ENCODE assay signal across 8 cellular contexts in the genomic region with DNA sequence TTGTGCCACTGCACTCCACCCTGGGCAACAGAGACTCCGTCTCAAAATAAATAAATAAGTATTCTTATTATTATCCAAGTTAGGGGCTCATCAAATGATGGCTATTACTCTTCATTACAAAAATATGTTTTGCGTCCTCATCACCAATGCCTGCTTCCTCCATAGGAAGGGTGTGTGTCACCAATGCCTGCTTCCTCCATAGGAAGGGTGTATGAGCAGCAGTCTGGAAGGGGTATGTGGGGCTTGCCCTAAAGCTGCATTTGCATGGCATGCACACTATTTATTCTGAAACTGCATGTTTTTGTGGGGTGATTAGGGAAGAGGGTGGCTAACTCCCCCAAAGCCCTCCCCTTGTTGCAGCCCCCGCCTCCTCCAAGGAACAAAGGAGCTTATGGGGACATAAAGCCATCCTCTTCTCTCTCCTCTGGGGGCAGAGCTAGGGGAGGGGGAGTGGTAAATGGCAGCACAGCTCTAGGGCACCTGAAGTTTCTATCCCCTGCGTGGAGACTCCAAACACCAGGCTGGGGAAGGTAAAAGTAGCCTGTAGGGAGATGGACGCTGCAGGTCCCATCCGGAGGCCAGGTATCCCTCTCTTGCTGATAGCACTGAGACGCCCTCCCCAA. TPM values are rescaled to one million over a fixed set of nuclear protein-coding genes. Genes with fewer than 3 reads are reported as not detected.
DNase-seq lines count a peak whose midpoint lies in the region; TF ChIP-seq lines count a peak whose summit lies in the region.

No MANE protein-coding gene starts in this region.

- H3K9me3 Mint-ChIP-seq in CD14-positive monocyte (peaks cover 0 to 3% (median 0%) of the 10 kb centered on the region in 7 donors), IgD-negative memory B cell (no peaks in the 10 kb centered on the region)
- H3K9me3 Mint-ChIP-seq in activated T-helper 2 cell treated with anti-CD3 and anti-CD28 coated beads, Interferon-gamma antibody, Interleukin-2, Interleukin-4, amounts not matched to agents 10 μg/mL and 5 μg/mL and 100 μg/mL, durations not matched to agents 14 hours and 24 hours and 36 hours: no peaks in the 10 kb centered on the region

- H3K27me3 Mint-ChIP-seq in CD14-positive monocyte (ENCODE audit: low read depth in 3 of 3) (peaks cover 0 to 1% (median 0%) of the 10 kb centered on the region in 3 donors), IgD-negative memory B cell (no peaks in the 10 kb centered on the region)
- no peaks in the 10 kb centered on the region for H3K27me3 Mint-ChIP-seq in activated T-helper 2 cell treated with anti-CD3 and anti-CD28 coated beads, Interferon-gamma antibody, Interleukin-2, Interleukin-4, amounts not matched to agents 10 μg/mL and 5 μg/mL and 100 μg/mL, durations not matched to agents 14 hours and 24 hours and 36 hours (ENCODE audit: low read depth)

- TF ChIP-seq CTCF in CD14-positive monocyte (IDR thresholded peaks at IDR 0.05): no peak

- H3K27ac Mint-ChIP-seq in CD14-positive monocyte (peak overlapping the region; percentile 89 to 97 (median 94)), IgD-negative memory B cell (peak overlapping the region; percentile 47 to 87 (median 67))
- peak overlapping the region; percentile 78 for H3K27ac Mint-ChIP-seq in activated T-helper 2 cell treated with anti-CD3 and anti-CD28 coated beads, Interferon-gamma antibody, Interleukin-2, Interleukin-4, amounts not matched to agents 10 μg/mL and 5 μg/mL and 100 μg/mL, durations not matched to agents 14 hours and 24 hours and 36 hours

- peak overlapping the region; percentile 94 to 95 for H3K4me3 Mint-ChIP-seq in CD14-positive monocyte
- peak overlapping the region; percentile 83 to 96 (median 90) for H3K4me3 Mint-ChIP-seq in IgD-negative memory B cell
- H3K4me3 Mint-ChIP-seq in activated T-helper 2 cell treated with anti-CD3 and anti-CD28 coated beads, Interferon-gamma antibody, Interleukin-2, Interleukin-4, amounts not matched to agents 10 μg/mL and 5 μg/mL and 100 μg/mL, durations not matched to agents 14 hours and 24 hours and 36 hours (ENCODE audit: low read depth): peak overlapping the region; percentile 91

- H3K4me1 ChIP-seq in iPS-20b (ENCODE audit: insufficient read depth, low read length): peaks cover 3% of the 10 kb centered on the region; the same call in 1 of the 2 replicates
- H3K4me1 ChIP-seq in stomach smooth muscle (ENCODE audit: control insufficient read depth, insufficient read depth, low read length): peaks cover 24% of the 10 kb centered on the region

- peak overlapping the region; percentile 74; the same call in 1 of the 2 replicates for H3K9ac ChIP-seq in iPS-20b (ENCODE audit: low read depth, low read length)
- H3K9ac ChIP-seq in stomach smooth muscle (ENCODE audit: low read length in 2 of 2): peak overlapping the region; percentile 73 to 82

- H3K27me3 ChIP-seq in iPS-20b (ENCODE audit: insufficient read depth, low read length) (no peaks in the 10 kb centered on the region), stomach smooth muscle (ENCODE audit: control insufficient read depth in 1 of 2, insufficient read depth in 2 of 2, low read length in 2 of 2) (no peaks in the 10 kb centered on the region)

- intact Hi-C loops in CD14-positive monocyte (cut with micrococcal nuclease): loop anchor here in 1 of 2 donors (1.0 kb wide), 1 partner anchor 8 kb away; no protein-coding TSS in a partner anchor
- intact Hi-C loops in activated T-helper 2 cell treated with anti-CD3 and anti-CD28 coated beads, Interferon-gamma antibody, Interleukin-2, Interleukin-4, amounts not matched to agents 10 μg/mL and 5 μg/mL and 100 μg/mL, durations not matched to agents 14 hours and 24 hours and 36 hours (cut with micrococcal nuclease): no loop called here

- H3K36me3 ChIP-seq in iPS-20b (ENCODE audit: insufficient read depth, low read depth, low read length) (peaks cover 8% of the 10 kb centered on the region; the same call in 1 of the 2 replicates), stomach smooth muscle (ENCODE audit: control insufficient read depth in 2 of 2, insufficient read depth in 2 of 2, low read length in 2 of 2) (peaks cover 0 to 4% of the 10 kb centered on the region in 2 donors)

- H3K27ac ChIP-seq in iPS-20b (ENCODE audit: low read length) (no peak overlapping the region), stomach smooth muscle (ENCODE audit: low read length) (no peak overlapping the region)

- H3K36me3 Mint-ChIP-seq in CD14-positive monocyte: peaks cover 16 to 18% of the 10 kb centered on the region in 2 donors
- H3K36me3 Mint-ChIP-seq in IgD-negative memory B cell: peaks cover 3% of the 10 kb centered on the region
- peaks cover 25% of the 10 kb centered on the region for H3K36me3 Mint-ChIP-seq in activated T-helper 2 cell treated with anti-CD3 and anti-CD28 coated beads, Interferon-gamma antibody, Interleukin-2, Interleukin-4, amounts not matched to agents 10 μg/mL and 5 μg/mL and 100 μg/mL, durations not matched to agents 14 hours and 24 hours and 36 hours (ENCODE audit: low read depth)

- peak; percentile 69 for DNase-seq in CD14-positive monocyte (ENCODE audit: low spot score)
- no peak for DNase-seq in activated T-helper 2 cell treated with anti-CD3 and anti-CD28 coated beads, Interferon-gamma antibody, Interleukin-2, Interleukin-4, amounts not matched to agents 10 μg/mL and 5 μg/mL and 100 μg/mL, durations not matched to agents 14 hours and 24 hours and 36 hours (ENCODE audit: low spot score)
- no peak for DNase-seq in HT-29 (ENCODE audit: low spot score)
- DNase-seq in T-helper 9 cell: no peak
- DNase-seq in NCI-H1105 treated with DMSO at 0.1 percent for 48 hours (lab: John Stamatoyannopoulos, UW): no peak

- H3K4me1 Mint-ChIP-seq in CD14-positive monocyte (peaks cover 55% of the 10 kb centered on the region), IgD-negative memory B cell (peaks cover 10 to 17% (median 12%) of the 10 kb centered on the region in 3 donors)
- peaks cover 24% of the 10 kb centered on the region for H3K4me1 Mint-ChIP-seq in activated T-helper 2 cell treated with anti-CD3 and anti-CD28 coated beads, Interferon-gamma antibody, Interleukin-2, Interleukin-4, amounts not matched to agents 10 μg/mL and 5 μg/mL and 100 μg/mL, durations not matched to agents 14 hours and 24 hours and 36 hours (ENCODE audit: low read depth)

- no peaks in the 10 kb centered on the region for H3K9me3 ChIP-seq in iPS-20b (ENCODE audit: insufficient read depth, low read depth, low read length)
- H3K9me3 ChIP-seq in stomach smooth muscle (ENCODE audit: control insufficient read depth in 2 of 2, low read length in 2 of 2): no peaks in the 10 kb centered on the region

- H3K4me3 ChIP-seq in iPS-20b (ENCODE audit: low read length) (peak overlapping the region; percentile 90), stomach smooth muscle (ENCODE audit: low read length in 2 of 2) (peak overlapping the region; percentile 84 to 89)

RNA-seq across cellular contexts. Expression of a gene that starts 1.3 kb away (rescaled TPM):
- 10 to 100 TPM; 55.6 to 71.0 TPM for polyA plus RNA-seq in CD14-positive monocyte
- 17.0 TPM for polyA plus RNA-seq in IgD-negative memory B cell
- 33.3 and 35.2 TPM in 2 replicates for total RNA-seq in activated T-helper 2 cell treated with anti-CD3 and anti-CD28 coated beads, Interferon-gamma antibody, Interleukin-2, Interleukin-4, amounts not matched to agents 10 μg/mL and 5 μg/mL and 100 μg/mL, durations not matched to agents 14 hours and 24 hours and 36 hours
- total RNA-seq in HT-29 (2014; rRNA removed; shearing (Covaris generic)): 20.1 and 21.5 TPM in 2 replicates

RNA-seq across cellular contexts. Expression of a gene that starts 57.0 kb away (rescaled TPM):
- polyA plus RNA-seq in CD14-positive monocyte: 100 to 1,000 TPM in 1 of 2 donors, 10 to 100 TPM in 1; 67.3 to 114 TPM
- 130 TPM for polyA plus RNA-seq in IgD-negative memory B cell
- total RNA-seq in activated T-helper 2 cell treated with anti-CD3 and anti-CD28 coated beads, Interferon-gamma antibody, Interleukin-2, Interleukin-4, amounts not matched to agents 10 μg/mL and 5 μg/mL and 100 μg/mL, durations not matched to agents 14 hours and 24 hours and 36 hours: 132 and 135 TPM in 2 replicates
- total RNA-seq in HT-29 (2014; rRNA removed; shearing (Covaris generic)): 108 and 117 TPM in 2 replicates
